In genomic region chr16:53912155-53912554, GRCh38 we compare ENCODE assay signal across 1 cellular context.
TF ChIP-seq lines count a peak whose summit lies in the region.

No MANE protein-coding gene starts in this region.

TF ChIP-seq in GM23338, 12 proteins besides CTCF, POLR2A, EP300 and RAD21 (continued from another document):
- TF ChIP-seq, protein P1, sequence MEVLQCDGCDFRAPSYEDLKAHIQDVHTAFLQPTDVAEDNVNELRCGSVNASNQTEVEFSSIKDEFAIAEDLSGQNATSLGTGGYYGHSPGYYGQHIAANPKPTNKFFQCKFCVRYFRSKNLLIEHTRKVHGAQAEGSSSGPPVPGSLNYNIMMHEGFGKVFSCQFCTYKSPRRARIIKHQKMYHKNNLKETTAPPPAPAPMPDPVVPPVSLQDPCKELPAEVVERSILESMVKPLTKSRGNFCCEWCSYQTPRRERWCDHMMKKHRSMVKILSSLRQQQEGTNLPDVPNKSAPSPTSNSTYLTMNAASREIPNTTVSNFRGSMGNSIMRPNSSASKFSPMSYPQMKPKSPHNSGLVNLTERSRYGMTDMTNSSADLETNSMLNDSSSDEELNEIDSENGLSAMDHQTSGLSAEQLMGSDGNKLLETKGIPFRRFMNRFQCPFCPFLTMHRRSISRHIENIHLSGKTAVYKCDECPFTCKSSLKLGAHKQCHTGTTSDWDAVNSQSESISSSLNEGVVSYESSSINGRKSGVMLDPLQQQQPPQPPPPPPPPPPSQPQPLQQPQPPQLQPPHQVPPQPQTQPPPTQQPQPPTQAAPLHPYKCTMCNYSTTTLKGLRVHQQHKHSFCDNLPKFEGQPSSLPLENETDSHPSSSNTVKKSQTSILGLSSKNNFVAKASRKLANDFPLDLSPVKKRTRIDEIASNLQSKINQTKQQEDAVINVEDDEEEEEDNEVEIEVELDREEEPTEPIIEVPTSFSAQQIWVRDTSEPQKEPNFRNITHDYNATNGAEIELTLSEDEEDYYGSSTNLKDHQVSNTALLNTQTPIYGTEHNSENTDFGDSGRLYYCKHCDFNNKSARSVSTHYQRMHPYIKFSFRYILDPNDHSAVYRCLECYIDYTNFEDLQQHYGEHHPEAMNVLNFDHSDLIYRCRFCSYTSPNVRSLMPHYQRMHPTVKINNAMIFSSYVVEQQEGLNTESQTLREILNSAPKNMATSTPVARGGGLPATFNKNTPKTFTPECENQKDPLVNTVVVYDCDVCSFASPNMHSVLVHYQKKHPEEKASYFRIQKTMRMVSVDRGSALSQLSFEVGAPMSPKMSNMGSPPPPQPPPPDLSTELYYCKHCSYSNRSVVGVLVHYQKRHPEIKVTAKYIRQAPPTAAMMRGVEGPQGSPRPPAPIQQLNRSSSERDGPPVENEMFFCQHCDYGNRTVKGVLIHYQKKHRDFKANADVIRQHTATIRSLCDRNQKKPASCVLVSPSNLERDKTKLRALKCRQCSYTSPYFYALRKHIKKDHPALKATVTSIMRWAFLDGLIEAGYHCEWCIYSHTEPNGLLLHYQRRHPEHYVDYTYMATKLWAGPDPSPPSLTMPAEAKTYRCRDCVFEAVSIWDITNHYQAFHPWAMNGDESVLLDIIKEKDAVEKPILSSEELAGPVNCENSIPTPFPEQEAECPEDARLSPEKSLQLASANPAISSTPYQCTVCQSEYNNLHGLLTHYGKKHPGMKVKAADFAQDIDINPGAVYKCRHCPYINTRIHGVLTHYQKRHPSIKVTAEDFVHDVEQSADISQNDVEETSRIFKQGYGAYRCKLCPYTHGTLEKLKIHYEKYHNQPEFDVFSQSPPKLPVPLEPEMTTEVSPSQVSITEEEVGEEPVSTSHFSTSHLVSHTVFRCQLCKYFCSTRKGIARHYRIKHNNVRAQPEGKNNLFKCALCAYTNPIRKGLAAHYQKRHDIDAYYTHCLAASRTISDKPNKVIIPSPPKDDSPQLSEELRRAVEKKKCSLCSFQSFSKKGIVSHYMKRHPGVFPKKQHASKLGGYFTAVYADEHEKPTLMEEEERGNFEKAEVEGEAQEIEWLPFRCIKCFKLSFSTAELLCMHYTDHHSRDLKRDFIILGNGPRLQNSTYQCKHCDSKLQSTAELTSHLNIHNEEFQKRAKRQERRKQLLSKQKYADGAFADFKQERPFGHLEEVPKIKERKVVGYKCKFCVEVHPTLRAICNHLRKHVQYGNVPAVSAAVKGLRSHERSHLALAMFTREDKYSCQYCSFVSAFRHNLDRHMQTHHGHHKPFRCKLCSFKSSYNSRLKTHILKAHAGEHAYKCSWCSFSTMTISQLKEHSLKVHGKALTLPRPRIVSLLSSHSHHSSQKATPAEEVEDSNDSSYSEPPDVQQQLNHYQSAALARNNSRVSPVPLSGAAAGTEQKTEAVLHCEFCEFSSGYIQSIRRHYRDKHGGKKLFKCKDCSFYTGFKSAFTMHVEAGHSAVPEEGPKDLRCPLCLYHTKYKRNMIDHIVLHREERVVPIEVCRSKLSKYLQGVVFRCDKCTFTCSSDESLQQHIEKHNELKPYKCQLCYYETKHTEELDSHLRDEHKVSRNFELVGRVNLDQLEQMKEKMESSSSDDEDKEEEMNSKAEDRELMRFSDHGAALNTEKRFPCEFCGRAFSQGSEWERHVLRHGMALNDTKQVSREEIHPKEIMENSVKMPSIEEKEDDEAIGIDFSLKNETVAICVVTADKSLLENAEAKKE (CRISPR knock-in tag; IDR thresholded peaks at IDR 0.05): no peak
- TF ChIP-seq ZNF114 (CRISPR knock-in tag; IDR thresholded peaks at IDR 0.05) (no peak), REST (IDR thresholded peaks at IDR 0.05; ENCODE audit: unreplicated experiment) (no peak)
